Comparison of ENCODE assay signal across 8 cellular contexts in the genomic region with DNA sequence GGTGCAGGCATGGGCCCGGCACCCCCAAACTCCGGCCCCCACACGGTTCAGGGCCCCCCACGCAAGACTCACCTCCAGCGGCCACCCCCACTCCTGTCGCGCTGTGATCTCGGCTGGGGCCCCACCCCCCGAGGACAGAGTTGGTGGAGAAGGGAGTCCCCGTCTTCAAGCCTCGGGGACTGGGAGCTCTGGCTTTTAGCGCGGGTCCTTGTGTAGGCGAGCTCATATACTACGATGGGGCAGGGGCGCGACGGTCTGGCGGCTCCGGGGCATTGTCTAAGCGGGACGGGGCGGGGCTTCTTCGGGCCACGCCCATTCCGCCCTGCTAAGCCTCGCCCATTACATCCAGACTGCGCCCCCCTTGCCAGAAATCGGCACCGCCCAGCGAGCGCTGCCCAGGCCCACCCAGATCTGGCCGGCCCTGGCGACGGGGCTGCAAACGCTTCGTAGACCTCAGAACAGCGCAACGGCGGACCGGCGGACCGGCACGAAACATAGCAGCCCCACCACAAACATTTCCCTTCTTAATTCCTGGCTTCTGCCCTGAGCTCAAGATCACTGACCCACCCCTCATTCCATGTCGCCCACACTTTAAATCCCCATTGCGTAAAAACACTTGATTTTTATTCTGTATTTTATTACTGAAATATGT. TPM values are rescaled to one million over a fixed set of nuclear protein-coding genes. Genes with fewer than 3 reads are reported as not detected.
DNase-seq lines count a peak whose midpoint lies in the region; TF ChIP-seq lines count a peak whose summit lies in the region.

No MANE protein-coding gene starts in this region.

- no peak; the same call in 1 of the 2 replicates for TF ChIP-seq RAD21 in Ishikawa (IDR thresholded peaks at IDR 0.05; ENCODE audit: low read depth)

- intact Hi-C loops in ascending aorta (cut with DNase I), result loop anchor here (1.0 to 10.0 kb wide), 8 partner anchors 9 to 425 kb away; a partner anchor contains a TSS
- intact Hi-C loops in left ventricle myocardium inferior (cut with micrococcal nuclease), result no loop called here
- intact Hi-C loops in posterior cingulate gyrus (cut with DNase I), result loop anchor here (5.0 to 10.0 kb wide), 2 partner anchors 65 to 102 kb away; a partner anchor contains a TSS
- intact Hi-C loops in uterus (cut with DNase I; ENCODE audit: low total_unique reads), result loop anchor here (10.0 kb wide), 1 partner anchor 65 kb away; a partner anchor contains a TSS

- H3K9me3 ChIP-seq in ascending aorta, result no peaks in the 10 kb centered on the region
- H3K9me3 ChIP-seq in left ventricle myocardium inferior (replicated peaks), result no peaks in the 10 kb centered on the region
- H3K9me3 ChIP-seq in uterus, result no peaks in the 10 kb centered on the region

- H3K27me3 ChIP-seq in ascending aorta, result no peaks in the 10 kb centered on the region
- no peaks in the 10 kb centered on the region for H3K27me3 ChIP-seq in left ventricle myocardium inferior (ENCODE audit: low read depth)
- no peaks in the 10 kb centered on the region for H3K27me3 ChIP-seq in uterus

- TF ChIP-seq EP300 in Ishikawa (IDR thresholded peaks at IDR 0.05; ENCODE audit: borderline replicate concordance), result peak; percentile 34; the same call in 1 of the 2 replicates

- H3K4me3 ChIP-seq in ascending aorta (peak overlapping the region; percentile 69 to 96), left ventricle myocardium inferior (peak overlapping the region; percentile 93), uterus (peak overlapping the region; percentile 65 to 97)

- DNase-seq in DMS 273 (lab: John Stamatoyannopoulos, UW; ENCODE audit: unreplicated experiment), result peak; percentile 81
- DNase-seq in DMS 273 treated with DMSO at 0.1 percent for 48 hours (lab: John Stamatoyannopoulos, UW), result no peak
- DNase-seq in T-helper 1 cell, result peak; percentile 47 to 70 (median 49)
- DNase-seq in ascending aorta (ENCODE audit: low spot score in 2 of 2), result peak; percentile 65 to 94
- peak; percentile 92 for DNase-seq in left ventricle myocardium inferior
- peak; percentile 43 to 94 (median 60) for DNase-seq in posterior cingulate gyrus
- peak; percentile 94 to 97 for DNase-seq in uterus

- H3K4me1 ChIP-seq in ascending aorta, result peaks cover 22 to 32% of the 10 kb centered on the region in 2 donors
- peaks cover 75% of the 10 kb centered on the region for H3K4me1 ChIP-seq in left ventricle myocardium inferior
- peaks cover 6 to 21% of the 10 kb centered on the region in 2 donors for H3K4me1 ChIP-seq in uterus

- peak overlapping the region; percentile 95 to 99 for H3K27ac ChIP-seq in ascending aorta
- H3K27ac ChIP-seq in left ventricle myocardium inferior (replicated peaks), result peak overlapping the region; percentile 98
- peak overlapping the region; percentile 93 to 100 for H3K27ac ChIP-seq in uterus

- TF ChIP-seq CTCF in ascending aorta (IDR thresholded peaks at IDR 0.05) (peak in 1 of 3 experiments; percentile 15), left ventricle myocardium inferior (IDR thresholded peaks at IDR 0.05; ENCODE audit: borderline replicate concordance) (no peak), uterus (IDR thresholded peaks at IDR 0.05) (no peak)

- H3K36me3 ChIP-seq in ascending aorta, result peaks cover 52 to 58% of the 10 kb centered on the region in 2 donors
- H3K36me3 ChIP-seq in left ventricle myocardium inferior, result peaks cover 63% of the 10 kb centered on the region
- H3K36me3 ChIP-seq in uterus, result no peaks in the 10 kb centered on the region

- TF ChIP-seq POLR2A in uterus (IDR thresholded peaks at IDR 0.05), result peak; percentile 84 to 93

TF ChIP-seq in Ishikawa, 13 proteins besides CTCF, POLR2A, EP300 and RAD21:
- peak; percentile 37 for TF ChIP-seq TEAD4 (IDR thresholded peaks at IDR 0.05)
- 0 out of 2 replicates have a peak, but pooled peaks have one; percentile 28 for TF ChIP-seq YY1 (IDR thresholded peaks at IDR 0.05; ENCODE audit: low read depth)
- peak; percentile 26 for TF ChIP-seq NFIC (IDR thresholded peaks at IDR 0.05)
- peak; percentile 33; the same call in 1 of the 2 replicates for TF ChIP-seq ZBTB7A (IDR thresholded peaks at IDR 0.05; ENCODE audit: low read depth)
- TF ChIP-seq, protein P1, sequence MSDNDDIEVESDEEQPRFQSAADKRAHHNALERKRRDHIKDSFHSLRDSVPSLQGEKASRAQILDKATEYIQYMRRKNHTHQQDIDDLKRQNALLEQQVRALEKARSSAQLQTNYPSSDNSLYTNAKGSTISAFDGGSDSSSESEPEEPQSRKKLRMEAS (IDR thresholded peaks at IDR 0.05), result 0 out of 2 replicates have a peak, but pooled peaks have one; percentile 10
- TF ChIP-seq, protein P2, sequence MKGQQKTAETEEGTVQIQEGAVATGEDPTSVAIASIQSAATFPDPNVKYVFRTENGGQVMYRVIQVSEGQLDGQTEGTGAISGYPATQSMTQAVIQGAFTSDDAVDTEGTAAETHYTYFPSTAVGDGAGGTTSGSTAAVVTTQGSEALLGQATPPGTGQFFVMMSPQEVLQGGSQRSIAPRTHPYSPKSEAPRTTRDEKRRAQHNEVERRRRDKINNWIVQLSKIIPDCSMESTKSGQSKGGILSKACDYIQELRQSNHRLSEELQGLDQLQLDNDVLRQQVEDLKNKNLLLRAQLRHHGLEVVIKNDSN (IDR thresholded peaks at IDR 0.05), result no peak
- no peak; the same call in 1 of the 2 replicates for TF ChIP-seq TCF12 (IDR thresholded peaks at IDR 0.05; ENCODE audit: low read depth)
- TF ChIP-seq TAF1 (IDR thresholded peaks at IDR 0.05; ENCODE audit: low read depth), result peak; percentile 43; the same call in 1 of the 2 replicates

RNA-seq across cellular contexts. Expression of a gene that starts 1.0 kb away (rescaled TPM):
- total RNA-seq in ascending aorta (150 TPM), left ventricle myocardium inferior (36.1 TPM), uterus (100 to 1,000 TPM in 3 of 4 donors, 10 to 100 TPM in 1; 97.6 to 240 (median 158) TPM)

RNA-seq across cellular contexts. Expression of a gene that starts 6.2 kb away (rescaled TPM):
- total RNA-seq in ascending aorta, result 281 TPM
- total RNA-seq in left ventricle myocardium inferior, result 78.0 TPM
- total RNA-seq in uterus, result 100 to 1,000 TPM; 173 to 328 (median 216) TPM

RNA-seq across cellular contexts. Expression of a gene that starts 6.9 kb away (rescaled TPM):
- not detected for total RNA-seq in ascending aorta
- 0.19 TPM for total RNA-seq in left ventricle myocardium inferior
- total RNA-seq in uterus, result under 1 TPM in 1 of 4 donors, not detected in 3; 0.49 TPM

RNA-seq across cellular contexts. Expression of a gene that starts 8.6 kb away (rescaled TPM):
- not detected for total RNA-seq in ascending aorta
- total RNA-seq in left ventricle myocardium inferior, result not detected
- total RNA-seq in uterus, result 1 to 10 TPM in 1 of 4 donors, not detected in 3; 1.4 TPM

RNA-seq across cellular contexts. Expression of a gene that starts 9.7 kb away (rescaled TPM):
- total RNA-seq in ascending aorta (17.7 TPM), left ventricle myocardium inferior (1.3 TPM), uterus (10 to 100 TPM in 3 of 4 donors, not detected in 1; 16.7 to 41.5 (median 22.1) TPM)
